In the genomic region with DNA sequence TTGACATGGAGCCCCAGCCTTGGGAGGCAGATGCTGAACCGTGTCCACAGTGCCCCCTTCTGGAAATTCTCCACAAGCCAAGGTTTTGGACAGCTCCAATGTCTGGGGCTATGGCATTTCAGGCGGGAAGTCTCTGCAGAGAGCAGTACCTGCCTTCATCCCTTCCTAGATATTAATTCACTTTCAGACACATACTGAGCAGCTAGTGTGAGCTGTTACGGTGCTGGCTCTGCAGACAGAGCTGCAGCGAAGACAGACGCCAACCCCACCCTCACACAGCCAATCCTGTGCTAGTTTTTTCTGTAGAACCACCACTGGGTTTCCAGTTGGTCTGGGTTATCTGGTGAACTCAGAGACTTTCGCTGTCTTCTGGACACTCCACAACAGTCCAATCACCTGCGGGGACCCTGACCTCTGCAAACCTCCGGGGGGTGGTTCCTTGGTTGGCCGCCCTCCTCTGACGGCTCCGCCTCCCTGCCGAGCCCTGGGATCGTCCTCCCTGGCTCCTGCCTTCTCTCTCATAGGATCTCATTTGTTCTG, we compare ENCODE assay signal across 9 cellular contexts. TPM values are rescaled to one million over a fixed set of nuclear protein-coding genes. Genes with fewer than 3 reads are reported as not detected.
A peak's percentile ranks its signal among the peaks of the same experiment; 100 is the strongest.
DNase-seq lines count a peak whose midpoint lies in the region; ATAC-seq and TF ChIP-seq lines count a peak whose summit lies in the region.
"Had no signal": no experiment of that assay in that cellular context is flagged by ENCODE, and none has a peak within 500 bp of the region (broad histone marks: within the 10 kb centered on the region; RNA-seq: fewer than 3 reads in every experiment).

No MANE protein-coding gene starts in this region.

- no peak overlapping the region for H3K4me3 Mint-ChIP-seq in central memory CD8-positive, alpha-beta T cell

- H3K36me3 ChIP-seq in kidney epithelial cell (ENCODE audit: control insufficient read depth, insufficient read depth, low read length): no peaks in the 10 kb centered on the region
- H3K36me3 ChIP-seq: ovary had no signal

- no peaks in the 10 kb centered on the region for H3K27me3 ChIP-seq in kidney epithelial cell (ENCODE audit: control insufficient read depth, insufficient read depth, low read length)
- H3K27me3 ChIP-seq: ovary had no signal

- peak; percentile 78 for ATAC-seq in central memory CD8-positive, alpha-beta T cell (replicated peaks; ENCODE audit: extremely low read depth, poor library complexity, severe bottlenecking)
- ATAC-seq in HG03045 (IDR thresholded peaks at IDR 0.05; ENCODE audit: unreplicated experiment): no peak

- DNase-seq in NCI-H2029 treated with DMSO at 0.1 percent for 48 hours (lab: John Stamatoyannopoulos, UW) (peak; percentile 29), NCI-H2029 (lab: John Stamatoyannopoulos, UW) (no peak), NCI-H2196 treated with DMSO at 0.1 percent for 48 hours (lab: John Stamatoyannopoulos, UW; ENCODE audit: unreplicated experiment) (peak; percentile 42), kidney epithelial cell (ENCODE audit: low read depth) (no peak)
- peak; percentile 36 to 48 (median 38) for DNase-seq in activated CD4-positive, CD25-positive, alpha-beta regulatory T cell (lab: John Stamatoyannopoulos, UW)
- peak; percentile 40 to 42 for DNase-seq in central memory CD8-positive, alpha-beta T cell (ENCODE audit: low spot score in 2 of 2)
- peak; percentile 76 for DNase-seq in stimulated activated CD4-positive, alpha-beta T cell treated with anti-CD3 and anti-CD28 coated beads, Interleukin-4, amount 100 ng/mL, for 24 hours

- H3K9me3 Mint-ChIP-seq in central memory CD8-positive, alpha-beta T cell: no peaks in the 10 kb centered on the region

- no peak overlapping the region for H3K27ac Mint-ChIP-seq in central memory CD8-positive, alpha-beta T cell (ENCODE audit: low read depth)

- H3K36me3 Mint-ChIP-seq in central memory CD8-positive, alpha-beta T cell (ENCODE audit: insufficient read depth): peaks cover 9% of the 10 kb centered on the region

- TF ChIP-seq CTCF in kidney epithelial cell (IDR thresholded peaks at IDR 0.05; ENCODE audit: insufficient read depth, low read length, poor library complexity, severe bottlenecking): peak; percentile 78

- no peak overlapping the region for H3K4me3 ChIP-seq in kidney epithelial cell (ENCODE audit: low read depth, low read length)
- H3K4me3 ChIP-seq: ovary had no signal

- H3K4me1 Mint-ChIP-seq in central memory CD8-positive, alpha-beta T cell: peaks cover 11% of the 10 kb centered on the region

- no peaks in the 10 kb centered on the region for H3K27me3 Mint-ChIP-seq in central memory CD8-positive, alpha-beta T cell

RNA-seq across cellular contexts. Expression of a gene that starts 9.1 kb away (rescaled TPM):
- total RNA-seq in kidney epithelial cell: 48.3 and 75.4 TPM in 2 replicates

RNA-seq across cellular contexts. Expression of a gene that starts 9.6 kb away (rescaled TPM):
- total RNA-seq in kidney epithelial cell: 41.3 and 50.2 TPM in 2 replicates

RNA-seq across cellular contexts. Expression of a gene that starts 11.7 kb away (rescaled TPM):
- 0.68 and 1.8 TPM in 2 replicates for total RNA-seq in kidney epithelial cell

RNA-seq across cellular contexts. Expression of a gene that starts 17.0 kb away (rescaled TPM):
- total RNA-seq in kidney epithelial cell: 27.3 and 29.0 TPM in 2 replicates

RNA-seq across cellular contexts. Expression of a gene that starts 23.6 kb away (rescaled TPM):
- total RNA-seq in kidney epithelial cell: 96.6 and 127 TPM in 2 replicates

Comparison
In these comparisons a context has a peak if more than half of its experiments do, and no peak if none do; other contexts are left out.
1. DNase-seq: peak in NCI-H2029 treated with DMSO at 0.1 percent for 48 hours (single experiment), NCI-H2196 treated with DMSO at 0.1 percent for 48 hours (single experiment), activated CD4-positive, CD25-positive, alpha-beta regulatory T cell (4 of 4), central memory CD8-positive, alpha-beta T cell (2 of 2) and stimulated activated CD4-positive, alpha-beta T cell treated with anti-CD3 and anti-CD28 coated beads, Interleukin-4, amount 100 ng/mL, for 24 hours (single experiment); none in NCI-H2029 (single experiment) and kidney epithelial cell (single experiment).